ENCODE assay signal across 10 cellular contexts in genomic region chr18:10269226-10269625, GRCh38.
"Had no signal": no experiment of that assay in that cellular context is flagged by ENCODE, and none has a peak within 500 bp of the region (broad histone marks: within the 10 kb centered on the region; RNA-seq: fewer than 3 reads in every experiment).

No MANE protein-coding gene starts in this region.

- H3K36me3 ChIP-seq: heart right ventricle had no signal

- H3K27me3 ChIP-seq: heart right ventricle had no signal

- H3K9me3 ChIP-seq: heart right ventricle had no signal

- DNase-seq: activated CD4-positive, alpha-beta T cell treated with anti-CD3 and anti-CD28 coated beads, Interleukin-2, amount 50 U/mL, for 4 hours; activated effector memory CD4-positive, alpha-beta T cell treated with Interleukin-2 at 50 U/mL for 16 hours; activated T-cell treated with anti-CD3 and anti-CD28 coated beads, Interleukin-2, amount 50 U/mL, for 1 hour; foreskin melanocyte; islet precursor cell; midbrain; trophoblast cell had no signal

- H3K4me3 ChIP-seq: heart right ventricle, skin epidermis had no signal

- ATAC-seq: activated naive CD4-positive, alpha-beta T cell treated with anti-CD3 and anti-CD28 coated beads, Interleukin-2, amount 50 U/mL, for 72 hours had no signal
